ENCODE assay signal across 21 cellular contexts in the genomic region with DNA sequence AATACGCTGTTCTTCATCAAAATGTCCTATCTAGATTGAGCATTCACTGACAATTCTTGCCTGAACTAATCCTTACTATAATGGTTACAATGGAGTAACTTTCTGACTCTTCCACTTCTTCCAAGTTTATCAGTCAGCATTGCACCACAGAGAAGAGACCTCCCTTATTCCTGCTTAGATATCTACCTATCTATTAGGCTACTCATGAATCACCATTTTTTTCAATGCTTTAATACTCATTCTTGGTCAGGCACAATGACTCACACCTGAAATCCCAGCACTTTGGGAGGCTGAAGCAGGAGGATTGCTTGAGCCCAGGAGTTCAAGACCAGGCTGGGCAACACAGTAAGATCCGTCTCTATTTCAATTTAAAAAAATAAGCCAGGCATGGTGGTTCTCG. TPM values are rescaled to one million over a fixed set of nuclear protein-coding genes. Genes with fewer than 3 reads are reported as not detected.
DNase-seq lines count a peak whose midpoint lies in the region; TF ChIP-seq lines count a peak whose summit lies in the region.
"Had no signal": no experiment of that assay in that cellular context is flagged by ENCODE, and none has a peak within 500 bp of the region (broad histone marks: within the 10 kb centered on the region; RNA-seq: fewer than 3 reads in every experiment).

No MANE protein-coding gene starts in this region.

- H3K27ac ChIP-seq in RWPE1 (peak overlapping the region; percentile 17; the same call in 1 of the 2 replicates), sigmoid colon (peak overlapping the region in 3 of 4 donors; percentile 68 to 79 (median 78)), Karpas-422 (ENCODE audit: low read length) (no peak overlapping the region)
- H3K27ac ChIP-seq: C4-2B had no signal

- DNase-seq in T-helper 2 cell treated with Interferon-gamma antibody and Interleukin-4, amounts not matched to agents 5 μg/mL and 100 μg/mL, for 36 hours (ENCODE audit: low spot score) = no peak
- DNase-seq in T-helper 2 cell = no peak
- DNase-seq in RWPE1 (ENCODE audit: low spot score) = no peak
- DNase-seq in sigmoid colon = no peak
- DNase-seq in NCI-H446 treated with DMSO at 0.1 percent for 48 hours (lab: John Stamatoyannopoulos, UW) = no peak
- DNase-seq in retina = no peak
- DNase-seq in Karpas-422 = no peak
- DNase-seq: activated CD4-positive, CD25-positive, alpha-beta regulatory T cell; caudate nucleus; DMS79 treated with DMSO at 0.1 percent for 48 hours; effector CD8-positive, alpha-beta T cell; IMR-90; left colon; MV-4-11; NCI-H2029 treated with DMSO at 0.1 percent for 48 hours; NCI-H748 treated with DMSO at 0.1 percent for 48 hours; pancreas had no signal

- H3K4me3 ChIP-seq in sigmoid colon (no peak overlapping the region), Karpas-422 (ENCODE audit: low read length) (no peak overlapping the region)
- H3K4me3 ChIP-seq: pancreas, skin epidermis had no signal

- H3K27ac Mint-ChIP-seq in T-helper 2 cell treated with Interferon-gamma antibody and Interleukin-4, amounts not matched to agents 5 μg/mL and 100 μg/mL, for 36 hours = peak overlapping the region; percentile 72
- peak overlapping the region; percentile 71 for H3K27ac Mint-ChIP-seq in dendritic cell treated with granulocyte-macrophage colony-stimulating factor and Interleukin-4, amounts not matched to agents 40 ng/mL and 50 ng/mL, for 4 days

- H3K36me3 ChIP-seq in sigmoid colon (no peaks in the 10 kb centered on the region), Karpas-422 (ENCODE audit: insufficient read depth, low read length) (no peaks in the 10 kb centered on the region)
- H3K36me3 ChIP-seq: pancreas had no signal

- no peak for TF ChIP-seq EP300 in sigmoid colon (IDR thresholded peaks at IDR 0.05)

- H3K36me3 Mint-ChIP-seq in T-helper 2 cell treated with Interferon-gamma antibody and Interleukin-4, amounts not matched to agents 5 μg/mL and 100 μg/mL, for 36 hours (ENCODE audit: low read depth) = peaks cover 39% of the 10 kb centered on the region
- no peaks in the 10 kb centered on the region for H3K36me3 Mint-ChIP-seq in dendritic cell treated with granulocyte-macrophage colony-stimulating factor and Interleukin-4, amounts not matched to agents 40 ng/mL and 50 ng/mL, for 4 days (ENCODE audit: low read depth)
- H3K36me3 Mint-ChIP-seq: type B pancreatic cell had no signal

- H3K9me3 ChIP-seq in sigmoid colon (no peaks in the 10 kb centered on the region), Karpas-422 (ENCODE audit: low read length) (no peaks in the 10 kb centered on the region)
- H3K9me3 ChIP-seq: pancreas had no signal

- H3K27me3 ChIP-seq in sigmoid colon (no peaks in the 10 kb centered on the region), Karpas-422 (ENCODE audit: low read length) (no peaks in the 10 kb centered on the region)
- H3K27me3 ChIP-seq: pancreas had no signal

- CTCF ChIA-PET in RWPE1 (lab: Yijun Ruan, JAX) = interaction anchor here (0.6 kb wide), 1 partner anchor 13 kb away, joined by 3 read pairs; no protein-coding TSS in a partner anchor

- TF ChIP-seq CTCF in RWPE1 (conservative IDR thresholded peaks at IDR 0.05; ENCODE audit: low read depth) = no peak
- no peak for TF ChIP-seq CTCF in sigmoid colon (IDR thresholded peaks at IDR 0.05)

- H2AFZ ChIP-seq in Karpas-422 (ENCODE audit: low read length) = no peak overlapping the region

- POLR2A ChIA-PET in RWPE1 (lab: Yijun Ruan, JAX; ENCODE audit: low non-redundant PET) = no interaction called here

- H3K4me1 ChIP-seq in sigmoid colon (peaks cover 0 to 45% (median 16%) of the 10 kb centered on the region in 4 donors), Karpas-422 (ENCODE audit: low read length) (peaks cover 3% of the 10 kb centered on the region)
- H3K4me1 ChIP-seq: pancreas had no signal

- TF ChIP-seq POLR2A in sigmoid colon (IDR thresholded peaks at IDR 0.05) = no peak

- H3K9me2 ChIP-seq in Karpas-422 (replicated peaks; ENCODE audit: insufficient read depth, low read length) = no peaks in the 10 kb centered on the region

- no peaks in the 10 kb centered on the region for H3K79me2 ChIP-seq in Karpas-422 (ENCODE audit: low read length)

- H3K27me3 Mint-ChIP-seq in T-helper 2 cell treated with Interferon-gamma antibody and Interleukin-4, amounts not matched to agents 5 μg/mL and 100 μg/mL, for 36 hours (ENCODE audit: low read depth) = no peaks in the 10 kb centered on the region
- no peaks in the 10 kb centered on the region for H3K27me3 Mint-ChIP-seq in dendritic cell treated with granulocyte-macrophage colony-stimulating factor and Interleukin-4, amounts not matched to agents 40 ng/mL and 50 ng/mL, for 4 days
- H3K27me3 Mint-ChIP-seq: type B pancreatic cell had no signal

- 95 to 97% methylated on average over 3 of the region's 3 CpGs for WGBS in sigmoid colon, 2 donors

- no peak overlapping the region for H3K4me2 ChIP-seq in Karpas-422 (ENCODE audit: low read depth, low read length, poor library complexity, severe bottlenecking)

- peaks cover 56% of the 10 kb centered on the region for H3K4me1 Mint-ChIP-seq in T-helper 2 cell treated with Interferon-gamma antibody and Interleukin-4, amounts not matched to agents 5 μg/mL and 100 μg/mL, for 36 hours (ENCODE audit: low read depth)
- peaks cover 17% of the 10 kb centered on the region for H3K4me1 Mint-ChIP-seq in dendritic cell treated with granulocyte-macrophage colony-stimulating factor and Interleukin-4, amounts not matched to agents 40 ng/mL and 50 ng/mL, for 4 days (ENCODE audit: low read depth)

- H4K20me1 ChIP-seq in Karpas-422 (ENCODE audit: insufficient read depth, low read depth, low read length) = peaks cover 43% of the 10 kb centered on the region

- no peaks in the 10 kb centered on the region for H3K9me3 Mint-ChIP-seq in T-helper 2 cell treated with Interferon-gamma antibody and Interleukin-4, amounts not matched to agents 5 μg/mL and 100 μg/mL, for 36 hours
- no peaks in the 10 kb centered on the region for H3K9me3 Mint-ChIP-seq in dendritic cell treated with granulocyte-macrophage colony-stimulating factor and Interleukin-4, amounts not matched to agents 40 ng/mL and 50 ng/mL, for 4 days
- H3K9me3 Mint-ChIP-seq: type B pancreatic cell had no signal

- H3K9ac ChIP-seq in Karpas-422 (ENCODE audit: low read length) = no peak overlapping the region

- H3K4me3 Mint-ChIP-seq in T-helper 2 cell treated with Interferon-gamma antibody and Interleukin-4, amounts not matched to agents 5 μg/mL and 100 μg/mL, for 36 hours = peak overlapping the region; percentile 34
- H3K4me3 Mint-ChIP-seq in dendritic cell treated with granulocyte-macrophage colony-stimulating factor and Interleukin-4, amounts not matched to agents 40 ng/mL and 50 ng/mL, for 4 days = no peak overlapping the region
- H3K4me3 Mint-ChIP-seq: type B pancreatic cell had no signal

- intact Hi-C loops in dendritic cell treated with granulocyte-macrophage colony-stimulating factor and Interleukin-4, amounts not matched to agents 40 ng/mL and 50 ng/mL, for 4 days (cut with micrococcal nuclease) = no loop called here
- intact Hi-C loops in sigmoid colon (cut with DNase I) = loop anchor here (5.0 kb wide), 1 partner anchor 36 kb away; no protein-coding TSS in a partner anchor

RNA-seq across cellular contexts. Expression of a gene that starts 39.3 kb away (rescaled TPM):
- total RNA-seq in sigmoid colon = 10 to 100 TPM; 18.2 to 36.4 (median 25.9) TPM
- polyA plus RNA-seq in sigmoid colon = 1 to 10 TPM; 3.6 to 7.3 (median 6.2) TPM
- total RNA-seq in Karpas-422 (2014; rRNA removed; shearing (Covaris generic); ENCODE audit: low replicate concordance) = 5.5 and 7.8 TPM in 2 replicates
